Comparison of ENCODE assay signal across 1 cellular context in genomic region chr18:54684786-54685185, GRCh38.
TF ChIP-seq lines count a peak whose summit lies in the region.

No MANE protein-coding gene starts in this region.

TF ChIP-seq in GM23338, 12 proteins besides CTCF, POLR2A, EP300 and RAD21 (continued from another document):
- TF ChIP-seq, protein P1, sequence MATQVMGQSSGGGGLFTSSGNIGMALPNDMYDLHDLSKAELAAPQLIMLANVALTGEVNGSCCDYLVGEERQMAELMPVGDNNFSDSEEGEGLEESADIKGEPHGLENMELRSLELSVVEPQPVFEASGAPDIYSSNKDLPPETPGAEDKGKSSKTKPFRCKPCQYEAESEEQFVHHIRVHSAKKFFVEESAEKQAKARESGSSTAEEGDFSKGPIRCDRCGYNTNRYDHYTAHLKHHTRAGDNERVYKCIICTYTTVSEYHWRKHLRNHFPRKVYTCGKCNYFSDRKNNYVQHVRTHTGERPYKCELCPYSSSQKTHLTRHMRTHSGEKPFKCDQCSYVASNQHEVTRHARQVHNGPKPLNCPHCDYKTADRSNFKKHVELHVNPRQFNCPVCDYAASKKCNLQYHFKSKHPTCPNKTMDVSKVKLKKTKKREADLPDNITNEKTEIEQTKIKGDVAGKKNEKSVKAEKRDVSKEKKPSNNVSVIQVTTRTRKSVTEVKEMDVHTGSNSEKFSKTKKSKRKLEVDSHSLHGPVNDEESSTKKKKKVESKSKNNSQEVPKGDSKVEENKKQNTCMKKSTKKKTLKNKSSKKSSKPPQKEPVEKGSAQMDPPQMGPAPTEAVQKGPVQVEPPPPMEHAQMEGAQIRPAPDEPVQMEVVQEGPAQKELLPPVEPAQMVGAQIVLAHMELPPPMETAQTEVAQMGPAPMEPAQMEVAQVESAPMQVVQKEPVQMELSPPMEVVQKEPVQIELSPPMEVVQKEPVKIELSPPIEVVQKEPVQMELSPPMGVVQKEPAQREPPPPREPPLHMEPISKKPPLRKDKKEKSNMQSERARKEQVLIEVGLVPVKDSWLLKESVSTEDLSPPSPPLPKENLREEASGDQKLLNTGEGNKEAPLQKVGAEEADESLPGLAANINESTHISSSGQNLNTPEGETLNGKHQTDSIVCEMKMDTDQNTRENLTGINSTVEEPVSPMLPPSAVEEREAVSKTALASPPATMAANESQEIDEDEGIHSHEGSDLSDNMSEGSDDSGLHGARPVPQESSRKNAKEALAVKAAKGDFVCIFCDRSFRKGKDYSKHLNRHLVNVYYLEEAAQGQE (IDR thresholded peaks at IDR 0.05; ENCODE audit: unreplicated experiment): no peak
- TF ChIP-seq ZNF331 (CRISPR knock-in tag; IDR thresholded peaks at IDR 0.05; ENCODE audit: low read depth) (no peak), JUNB (IDR thresholded peaks at IDR 0.05; ENCODE audit: unreplicated experiment) (no peak), NANOG (IDR thresholded peaks at IDR 0.05; ENCODE audit: borderline replicate concordance) (no peak)
- TF ChIP-seq, protein P2, sequence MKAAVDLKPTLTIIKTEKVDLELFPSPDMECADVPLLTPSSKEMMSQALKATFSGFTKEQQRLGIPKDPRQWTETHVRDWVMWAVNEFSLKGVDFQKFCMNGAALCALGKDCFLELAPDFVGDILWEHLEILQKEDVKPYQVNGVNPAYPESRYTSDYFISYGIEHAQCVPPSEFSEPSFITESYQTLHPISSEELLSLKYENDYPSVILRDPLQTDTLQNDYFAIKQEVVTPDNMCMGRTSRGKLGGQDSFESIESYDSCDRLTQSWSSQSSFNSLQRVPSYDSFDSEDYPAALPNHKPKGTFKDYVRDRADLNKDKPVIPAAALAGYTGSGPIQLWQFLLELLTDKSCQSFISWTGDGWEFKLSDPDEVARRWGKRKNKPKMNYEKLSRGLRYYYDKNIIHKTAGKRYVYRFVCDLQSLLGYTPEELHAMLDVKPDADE (IDR thresholded peaks at IDR 0.05): no peak
